ENCODE assay signal across 9 cellular contexts in the genomic region with DNA sequence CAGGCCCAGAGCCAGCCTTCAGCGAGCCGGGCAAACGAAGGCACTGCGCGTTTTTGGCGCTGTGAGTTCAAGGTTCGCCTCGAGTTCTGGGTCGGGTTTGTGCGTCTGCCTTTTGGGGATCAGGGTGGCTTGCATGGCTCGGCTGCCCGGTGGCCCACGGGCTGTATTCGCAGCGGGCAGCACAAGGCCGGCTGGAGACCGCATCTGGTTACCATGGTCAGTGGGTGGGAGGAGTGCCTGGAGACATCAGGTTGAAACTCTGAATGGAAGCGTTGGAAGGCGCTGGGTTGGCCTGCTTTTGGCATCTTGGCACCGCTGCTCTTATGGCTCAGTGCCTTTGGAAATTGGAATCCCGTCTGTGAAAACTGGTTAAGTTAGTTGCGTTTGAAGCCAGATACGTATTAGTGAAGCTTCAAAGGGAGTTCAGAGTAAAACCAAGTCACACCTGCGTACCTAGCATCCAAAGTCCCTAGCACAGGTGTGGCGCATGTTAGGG. TPM values are rescaled to one million over a fixed set of nuclear protein-coding genes. Genes with fewer than 3 reads are reported as not detected.
DNase-seq lines count a peak whose midpoint lies in the region; ATAC-seq and TF ChIP-seq lines count a peak whose summit lies in the region.
"Had no signal": no experiment of that assay in that cellular context is flagged by ENCODE, and none has a peak within 500 bp of the region (broad histone marks: within the 10 kb centered on the region; RNA-seq: fewer than 3 reads in every experiment).

No MANE protein-coding gene starts in this region.

- POLR2A ChIA-PET in Caco-2 (lab: Charles Lee): no interaction called here

- 19 to 45% methylated on average over 5 to 25 of the region's 25 CpGs for WGBS in testis, 2 donors

- peaks cover 78% of the 10 kb centered on the region for H3K27me3 Mint-ChIP-seq in activated CD8-positive, alpha-beta memory T cell treated with anti-CD3 and anti-CD28 coated beads, Interleukin-2, amount 10 ng/mL, durations not matched to agents 7 days and 5 days
- H3K27me3 Mint-ChIP-seq in activated naive CD8-positive, alpha-beta T cell treated with anti-CD3 and anti-CD28 coated beads for 36 hours: peaks cover 62% of the 10 kb centered on the region
- peaks cover 6% of the 10 kb centered on the region for H3K27me3 Mint-ChIP-seq in Caco-2 (ENCODE audit: insufficient read depth, unreplicated experiment)

- H3K4me3 ChIP-seq in testis: peak overlapping the region; percentile 33 to 60
- no peak overlapping the region for H3K4me3 ChIP-seq in Caco-2 (ENCODE audit: low read depth, low read length)

- H3K4me1 Mint-ChIP-seq in activated CD8-positive, alpha-beta memory T cell treated with anti-CD3 and anti-CD28 coated beads, Interleukin-2, amount 10 ng/mL, durations not matched to agents 7 days and 5 days: peaks cover 8% of the 10 kb centered on the region
- H3K4me1 Mint-ChIP-seq in activated naive CD8-positive, alpha-beta T cell treated with anti-CD3 and anti-CD28 coated beads for 36 hours: peaks cover 5% of the 10 kb centered on the region
- no peaks in the 10 kb centered on the region for H3K4me1 Mint-ChIP-seq in Caco-2 (ENCODE audit: low read depth, unreplicated experiment)

- no peaks in the 10 kb centered on the region for H3K9me3 Mint-ChIP-seq in activated CD8-positive, alpha-beta memory T cell treated with anti-CD3 and anti-CD28 coated beads, Interleukin-2, amount 10 ng/mL, durations not matched to agents 7 days and 5 days (ENCODE audit: low read depth)
- no peaks in the 10 kb centered on the region for H3K9me3 Mint-ChIP-seq in activated naive CD8-positive, alpha-beta T cell treated with anti-CD3 and anti-CD28 coated beads for 36 hours
- H3K9me3 Mint-ChIP-seq in Caco-2 (ENCODE audit: unreplicated experiment): no peaks in the 10 kb centered on the region

- no peak for TF ChIP-seq POLR2A in testis (IDR thresholded peaks at IDR 0.05)

- no peak overlapping the region for H3K27ac ChIP-seq in testis
- H3K27ac ChIP-seq: adrenal gland had no signal

- CTCF ChIA-PET in activated CD8-positive, alpha-beta memory T cell treated with anti-CD3 and anti-CD28 coated beads, Interleukin-2, amount 10 ng/mL, durations not matched to agents 7 days and 5 days (lab: Charles Lee): interaction anchor here (1.0 to 1.3 kb wide), 2 partner anchors 24 to 338 kb away, joined by 3 to 4 read pairs; no protein-coding TSS in a partner anchor
- CTCF ChIA-PET in Caco-2 (lab: Charles Lee): no interaction called here

- H3K27ac Mint-ChIP-seq in activated CD8-positive, alpha-beta memory T cell treated with anti-CD3 and anti-CD28 coated beads, Interleukin-2, amount 10 ng/mL, durations not matched to agents 7 days and 5 days: no peak overlapping the region
- no peak overlapping the region for H3K27ac Mint-ChIP-seq in activated naive CD8-positive, alpha-beta T cell treated with anti-CD3 and anti-CD28 coated beads for 36 hours
- H3K27ac Mint-ChIP-seq in Caco-2 (ENCODE audit: unreplicated experiment): no peak overlapping the region

- ATAC-seq in activated CD8-positive, alpha-beta memory T cell treated with anti-CD3 and anti-CD28 coated beads, Interleukin-2, amount 10 ng/mL, durations not matched to agents 7 days and 5 days: no peak

- H3K4me1 ChIP-seq in testis (no peaks in the 10 kb centered on the region), Caco-2 (no peaks in the 10 kb centered on the region)

- H3K27me3 ChIP-seq in testis (no peaks in the 10 kb centered on the region), Caco-2 (replicated peaks; ENCODE audit: control insufficient read depth, insufficient read depth, low read length) (no peaks in the 10 kb centered on the region; the same call in 1 of the 2 replicates)

- H3K9me3 ChIP-seq in testis: no peaks in the 10 kb centered on the region
- H3K9me3 ChIP-seq in Caco-2: no peaks in the 10 kb centered on the region
- H3K9me3 ChIP-seq: adrenal gland had no signal

- BruUV-seq in Caco-2 (replicated peaks; lab: Mats Ljungman, UMichigan): no TSS peak

- TF ChIP-seq CTCF in testis (IDR thresholded peaks at IDR 0.05) (no peak), Caco-2 (IDR thresholded peaks at IDR 0.05; ENCODE audit: insufficient read depth in 1 of 2, low read depth in 1 of 2, low read length in 1 of 2, severe bottlenecking in 1 of 2, unreplicated experiment in 1 of 2) (no peak)

- H3K4me3 Mint-ChIP-seq in activated CD8-positive, alpha-beta memory T cell treated with anti-CD3 and anti-CD28 coated beads, Interleukin-2, amount 10 ng/mL, durations not matched to agents 7 days and 5 days: peak overlapping the region; percentile 43
- peak overlapping the region; percentile 69 for H3K4me3 Mint-ChIP-seq in activated naive CD8-positive, alpha-beta T cell treated with anti-CD3 and anti-CD28 coated beads for 36 hours
- no peak overlapping the region for H3K4me3 Mint-ChIP-seq in Caco-2 (ENCODE audit: unreplicated experiment)

- no peaks in the 10 kb centered on the region for H3K36me3 Mint-ChIP-seq in activated CD8-positive, alpha-beta memory T cell treated with anti-CD3 and anti-CD28 coated beads, Interleukin-2, amount 10 ng/mL, durations not matched to agents 7 days and 5 days
- no peaks in the 10 kb centered on the region for H3K36me3 Mint-ChIP-seq in activated naive CD8-positive, alpha-beta T cell treated with anti-CD3 and anti-CD28 coated beads for 36 hours
- no peaks in the 10 kb centered on the region for H3K36me3 Mint-ChIP-seq in Caco-2 (ENCODE audit: insufficient read depth, unreplicated experiment)

- DNase-seq in activated CD8-positive, alpha-beta memory T cell treated with anti-CD3 and anti-CD28 coated beads, Interleukin-2, amount 10 ng/mL, durations not matched to agents 7 days and 5 days: no peak
- no peak for DNase-seq in activated CD8-positive, alpha-beta memory T cell treated with anti-CD3 and anti-CD28 coated beads, Interleukin-2, amount 50 U/mL, for 48 hours
- DNase-seq in activated naive CD8-positive, alpha-beta T cell treated with anti-CD3 and anti-CD28 coated beads for 36 hours: no peak
- DNase-seq in left kidney (ENCODE audit: low read depth, low spot score): peak; percentile 55
- DNase-seq in testis: no peak
- DNase-seq in Caco-2: no peak
- no peak for DNase-seq in SKM-1 treated with dmso at 0.1 percent for 144 hours (lab: John Stamatoyannopoulos, UW; ENCODE audit: unreplicated experiment)
- no peak for DNase-seq in NCI-H2171 treated with DMSO at 0.1 percent for 48 hours (lab: John Stamatoyannopoulos, UW)
- DNase-seq: adrenal gland had no signal

- intact Hi-C loops in testis (cut with DNase I; ENCODE audit: low total_unique reads): no loop called here
- intact Hi-C loops in Caco-2 (cut with micrococcal nuclease; ENCODE audit: unreplicated experiment): no loop called here

- H3K36me3 ChIP-seq in testis (ENCODE audit: low read depth, missing control alignments): no peaks in the 10 kb centered on the region
- H3K36me3 ChIP-seq in Caco-2 (ENCODE audit: control insufficient read depth, insufficient read depth, low read length): no peaks in the 10 kb centered on the region
- H3K36me3 ChIP-seq: adrenal gland had no signal

RNA-seq across cellular contexts. Expression of a gene that starts 0.6 kb away (rescaled TPM):
- not detected for total RNA-seq in activated CD8-positive, alpha-beta memory T cell treated with anti-CD3 and anti-CD28 coated beads, Interleukin-2, amount 10 ng/mL, durations not matched to agents 7 days and 5 days
- total RNA-seq in activated naive CD8-positive, alpha-beta T cell treated with anti-CD3 and anti-CD28 coated beads for 36 hours: under 1 TPM in 1 of 2 experiments, not detected in 1; 0.14 TPM
- total RNA-seq in testis (10 to 100 TPM in 1 of 2 donors, 1 to 10 TPM in 1; 8.9 to 17.3 TPM), Caco-2 (2022) (0.68 and 1.00 TPM in 2 replicates)
- polyA plus RNA-seq in testis (ENCODE audit: insufficient read depth, low read depth, low replicate concordance): 13.7 TPM

RNA-seq across cellular contexts. Expression of a gene that starts 50.9 kb away (rescaled TPM):
- 1 to 10 TPM; 5.1 to 5.8 TPM for total RNA-seq in activated CD8-positive, alpha-beta memory T cell treated with anti-CD3 and anti-CD28 coated beads, Interleukin-2, amount 10 ng/mL, durations not matched to agents 7 days and 5 days
- 10 to 100 TPM in 1 of 2 experiments, 1 to 10 TPM in 1; 9.2 to 10.2 TPM for total RNA-seq in activated naive CD8-positive, alpha-beta T cell treated with anti-CD3 and anti-CD28 coated beads for 36 hours
- total RNA-seq in testis (10 to 100 TPM; 19.2 to 27.9 TPM), Caco-2 (2022) (5.1 and 6.0 TPM in 2 replicates)
- 16.2 TPM for polyA plus RNA-seq in testis (ENCODE audit: insufficient read depth, low read depth, low replicate concordance)
